ENCODE assay signal across 8 cellular contexts in the genomic region with DNA sequence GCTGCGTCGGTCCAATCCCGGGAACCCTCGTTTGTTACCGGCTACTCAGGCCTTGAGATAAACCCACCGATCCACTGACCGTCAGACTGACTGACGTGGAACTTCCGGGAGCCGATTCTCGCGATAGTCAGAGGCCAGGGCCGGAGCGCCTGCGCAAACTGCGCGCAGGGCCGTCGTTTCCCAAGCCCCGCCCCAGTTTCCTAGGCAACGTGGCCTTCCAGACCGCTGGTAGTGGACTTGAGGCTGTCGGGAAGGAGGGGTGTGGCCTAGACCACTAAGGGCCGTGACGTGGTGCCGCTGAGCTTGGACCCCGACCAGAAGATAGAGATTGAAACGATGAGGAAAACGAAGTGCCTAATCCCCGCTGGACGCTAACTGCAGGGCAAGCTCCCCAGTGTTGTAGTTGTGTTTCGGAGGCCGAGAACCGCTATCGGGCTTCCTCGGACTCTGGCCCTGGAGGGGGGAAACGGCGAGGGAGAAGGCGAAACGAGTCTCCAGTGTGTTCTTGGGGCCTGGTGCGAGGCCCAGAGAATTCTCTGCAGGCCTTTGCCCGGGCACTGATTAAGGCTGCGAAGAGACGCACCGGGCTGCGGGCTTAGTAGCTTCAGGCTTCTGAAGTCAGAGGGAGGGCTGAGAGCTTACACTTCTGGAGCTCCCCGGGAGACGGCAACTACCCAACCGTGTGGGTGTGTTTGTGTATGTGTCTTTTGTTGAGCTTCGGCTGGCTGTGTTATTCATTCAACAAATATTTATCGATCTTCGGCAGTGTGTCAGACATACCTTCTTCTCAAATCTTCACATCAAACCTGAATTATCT. TPM values are rescaled to one million over a fixed set of nuclear protein-coding genes. Genes with fewer than 3 reads are reported as not detected.
DNase-seq lines count a peak whose midpoint lies in the region; ATAC-seq, FAIRE-seq and TF ChIP-seq lines count a peak whose summit lies in the region.

A gene (minus strand): TSS at position 96 of the 817 bp plus-strand sequence. CDS start 97 bp downstream, outside the sequence.

- peak; percentile 97 for FAIRE-seq in GM12891 (lab: Jason Lieb, UNC)

- CTCF ChIA-PET in T-cell (lab: Charles Lee), result interaction anchor here in 1 of 2 donors (0.6 to 1.6 kb wide), 2 partner anchors 430 to 796 kb away, joined by 4 to 5 read pairs; a partner anchor contains a TSS

- H3K9me3 Mint-ChIP-seq in T-cell, result no peaks in the 10 kb centered on the region

- WGBS in adipose tissue, 3 donors, result 0 to 1% (median 1%) methylated on average over 52 of the region's 52 CpGs
- 0 to 1% methylated on average over 40 to 51 of the region's 52 CpGs for WGBS in tibial nerve, 2 donors

- H3K27me3 ChIP-seq in cardiac muscle cell (no peaks in the 10 kb centered on the region), parathyroid adenoma (ENCODE audit: control insufficient read depth, insufficient read depth, low read length) (no peaks in the 10 kb centered on the region), tibial nerve (no peaks in the 10 kb centered on the region)

- H3K4me3 Mint-ChIP-seq in T-cell, result peak within 1 kb of the TSS; percentile 91 to 99 (median 99)

- peak within 1 kb of the TSS; percentile 96 for H3K27ac ChIP-seq in adipose tissue (ENCODE audit: low read depth, low read length)
- peak within 1 kb of the TSS; percentile 97 for H3K27ac ChIP-seq in cardiac muscle cell
- peak within 1 kb of the TSS; percentile 79 for H3K27ac ChIP-seq in parathyroid adenoma
- H3K27ac ChIP-seq in tibial nerve, result peak within 1 kb of the TSS; percentile 63 to 97 (median 93)

- no peak for TF ChIP-seq CTCF in cardiac muscle cell (IDR thresholded peaks at IDR 0.05; ENCODE audit: low read depth, low read length)
- no peak for TF ChIP-seq CTCF in parathyroid adenoma (IDR thresholded peaks at IDR 0.05)
- TF ChIP-seq CTCF in tibial nerve (IDR thresholded peaks at IDR 0.05), result peak in 2 of 5 experiments; percentile 16 to 38

- H3K27me3 Mint-ChIP-seq in T-cell, result no peaks in the 10 kb centered on the region

- H3K9me3 ChIP-seq in cardiac muscle cell (ENCODE audit: low read depth) (no peaks in the 10 kb centered on the region), parathyroid adenoma (ENCODE audit: control insufficient read depth, low read length) (no peaks in the 10 kb centered on the region), tibial nerve (no peaks in the 10 kb centered on the region)

- POLR2A ChIA-PET in T-cell (lab: Charles Lee), result interaction anchor here (0.6 to 1.3 kb wide), 5 partner anchors 10 to 1216 kb away, joined by 3 to 4 read pairs (median 3); no protein-coding TSS in a partner anchor

- ATAC-seq in HG02840 (IDR thresholded peaks at IDR 0.05; ENCODE audit: low FRiP score, unreplicated experiment) (peak; percentile 99), T-cell (replicated peaks in 1 of 4) (peak; percentile 86 to 94 (median 90))

- H3K4me2 ChIP-seq in parathyroid adenoma (ENCODE audit: low read length), result peak within 1 kb of the TSS; percentile 73

- H3K4me3 ChIP-seq in cardiac muscle cell (peak within 1 kb of the TSS; percentile 65), parathyroid adenoma (ENCODE audit: low read depth, low read length) (peak within 1 kb of the TSS; percentile 95), tibial nerve (peak within 1 kb of the TSS; percentile 73 to 96 (median 80))

- peaks cover 52 to 54% (median 53%) of the 10 kb centered on the region in 3 donors for H3K4me1 Mint-ChIP-seq in T-cell

- DNase-seq in GM12891 (ENCODE audit: insufficient read length, low spot score) (peak; percentile 75), NCI-H1436 treated with DMSO at 0.1 percent for 48 hours (lab: John Stamatoyannopoulos, UW) (peak; percentile 92), T-cell (peak; percentile 79 to 95 (median 91)), cardiac muscle cell (ENCODE audit: low read depth in 1 of 2, low spot score in 1 of 2) (peak; percentile 100), tibial nerve (ENCODE audit: low spot score in 2 of 2) (peak; percentile 99)

- peak; percentile 86 for TF ChIP-seq POLR2A in GM12891 (IDR thresholded peaks at IDR 0.05; ENCODE audit: low read depth, low read length)
- TF ChIP-seq POLR2A in tibial nerve (IDR thresholded peaks at IDR 0.05), result peak; percentile 64 to 75

- H2AFZ ChIP-seq in parathyroid adenoma, result peak within 1 kb of the TSS; percentile 66

- H3K36me3 ChIP-seq in cardiac muscle cell, result no peaks in the 10 kb centered on the region
- no peaks in the 10 kb centered on the region for H3K36me3 ChIP-seq in parathyroid adenoma (ENCODE audit: control insufficient read depth, insufficient read depth, low read length)
- H3K36me3 ChIP-seq in tibial nerve, result no peaks in the 10 kb centered on the region

- peaks cover 35% of the 10 kb centered on the region for H3K4me1 ChIP-seq in cardiac muscle cell (ENCODE audit: low read depth)
- peaks cover 7% of the 10 kb centered on the region for H3K4me1 ChIP-seq in parathyroid adenoma
- H3K4me1 ChIP-seq in tibial nerve, result peaks cover 0 to 63% (median 35%) of the 10 kb centered on the region in 4 donors

- H3K79me2 ChIP-seq in parathyroid adenoma, result peaks cover 35% of the 10 kb centered on the region

- peak; percentile 96 to 97 for TF ChIP-seq EP300 in tibial nerve (IDR thresholded peaks at IDR 0.05)

- peak within 1 kb of the TSS; percentile 92 for H3K9ac ChIP-seq in parathyroid adenoma

- no peaks in the 10 kb centered on the region for H3K36me3 Mint-ChIP-seq in T-cell

- peak within 1 kb of the TSS; percentile 98 to 99 for H3K27ac Mint-ChIP-seq in T-cell

TF ChIP-seq in GM12891, 5 proteins besides CTCF, POLR2A, EP300 and RAD21:
- TF ChIP-seq PAX5 (IDR thresholded peaks at IDR 0.05; ENCODE audit: insufficient read depth, low read length, severe bottlenecking) (no peak), POU2F2 (IDR thresholded peaks at IDR 0.05; ENCODE audit: low read depth, low read length) (0 out of 2 replicates have a peak, but pooled peaks have one; percentile 16), SPI1 (IDR thresholded peaks at IDR 0.05; ENCODE audit: low read depth, low read length) (no peak), POLR2AphosphoS5 (IDR thresholded peaks at IDR 0.05; ENCODE audit: low read depth, low read length) (peak; percentile 90), TAF1 (IDR thresholded peaks at IDR 0.05; ENCODE audit: low read depth, low read length) (peak; percentile 94; the same call in 1 of the 2 replicates)
TF ChIP-seq in GM12891: peak in this region for 3.

RNA-seq across cellular contexts. Expression of the gene that starts here (rescaled TPM):
- 67.3 TPM for polyA plus RNA-seq in GM12891 (2012; ENCODE audit: low read depth, missing spikeins)
- 10 to 100 TPM; 25.6 to 76.6 (median 68.2) TPM for total RNA-seq in T-cell
- polyA plus RNA-seq in adipose tissue, result 10 to 100 TPM; 45.3 to 66.5 (median 50.1) TPM
- 87.3 and 112 TPM in 2 replicates for total RNA-seq in cardiac muscle cell
- 151 and 166 TPM in 2 replicates for polyA plus RNA-seq in cardiac muscle cell
- 10 to 100 TPM; 59.1 to 72.4 (median 66.0) TPM for total RNA-seq in tibial nerve

Comparison
In these comparisons a context has a peak if more than half of its experiments do, and no peak if none do; other contexts are left out.
1. Peak in every context shown above with its lines: DNase-seq, ATAC-seq, H3K4me3 ChIP-seq and H3K27ac ChIP-seq.